Comparison of ENCODE assay signal across 26 cellular contexts in the genomic region with DNA sequence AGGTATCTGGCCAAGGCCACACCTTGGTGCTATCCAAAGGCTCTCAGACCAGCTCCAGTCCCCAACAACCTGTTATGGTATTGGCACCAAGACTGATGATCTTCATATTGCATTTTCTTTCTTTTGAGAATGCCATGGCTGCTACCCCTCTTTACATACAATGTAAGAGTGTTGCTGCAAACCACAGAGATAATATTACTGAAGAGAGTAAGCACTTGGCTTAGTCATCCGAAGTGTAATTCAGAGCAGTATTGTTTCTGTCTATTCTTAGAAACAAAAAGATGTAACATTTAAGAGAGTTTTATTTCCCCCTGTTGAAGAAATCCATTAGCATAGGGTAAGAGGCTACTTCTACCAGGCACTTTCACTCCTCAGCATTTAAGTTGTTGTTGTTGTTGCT.
"Had no signal": no experiment of that assay in that cellular context is flagged by ENCODE, and none has a peak within 500 bp of the region (broad histone marks: within the 10 kb centered on the region; RNA-seq: fewer than 3 reads in every experiment).

No MANE protein-coding gene starts in this region.

- H3K4me3 ChIP-seq: coronary artery, dorsolateral prefrontal cortex, heart right ventricle, right atrium auricular region, spleen, tibial nerve had no signal

- ATAC-seq: activated CD8-positive, alpha-beta T cell treated with anti-CD3 and anti-CD28 coated beads for 36 hours; activated naive CD8-positive, alpha-beta T cell treated with anti-CD3 and anti-CD28 coated beads, Interleukin-2, amount 50 U/mL, for 24 hours; activated T-cell treated with anti-CD3 and anti-CD28 coated beads, Interleukin-2, amount 50 U/mL, for 4 hours; activated T-helper 17 cell treated with anti-CD3 and anti-CD28 coated beads, Interleukin-2, amount 50 U/mL, for 72 hours; heart right ventricle; naive thymus-derived CD4-positive, alpha-beta T cell; WTC11 had no signal

- H3K27ac ChIP-seq: coronary artery, dorsolateral prefrontal cortex, heart right ventricle, right atrium auricular region, spleen, tibial nerve had no signal

- H3K9me3 Mint-ChIP-seq: T-helper 1 cell treated with Interleukin-12 subunit alpha and Interleukin-12 subunit beta and Interleukin-4 antibody, amounts not matched to agents 30 μg/mL and 1 μg/mL, for 36 hours had no signal

- H3K27me3 Mint-ChIP-seq: activated CD8-positive, alpha-beta T cell treated with anti-CD3 and anti-CD28 coated beads for 36 hours; activated naive CD4-positive, alpha-beta T cell treated with anti-CD3 and anti-CD28 coated beads, Interleukin-2, amount 50 U/mL, for 24 hours; activated naive CD8-positive, alpha-beta T cell treated with anti-CD3 and anti-CD28 coated beads, Interleukin-2, amount 50 U/mL, for 24 hours; activated T-helper 17 cell treated with anti-CD3 and anti-CD28 coated beads, Interleukin-2, amount 50 U/mL, for 72 hours; naive thymus-derived CD4-positive, alpha-beta T cell had no signal

- H3K27me3 ChIP-seq: dorsolateral prefrontal cortex, right atrium auricular region, spleen, tibial nerve had no signal

- H3K36me3 Mint-ChIP-seq: activated naive CD4-positive, alpha-beta T cell treated with anti-CD3 and anti-CD28 coated beads, Interleukin-2, amount 50 U/mL, for 24 hours; mesothelial cell of epicardium; naive thymus-derived CD4-positive, alpha-beta T cell had no signal

- H3K4me1 Mint-ChIP-seq: activated naive CD4-positive, alpha-beta T cell treated with anti-CD3 and anti-CD28 coated beads, Interleukin-2, amount 50 U/mL, for 24 hours; activated naive CD8-positive, alpha-beta T cell treated with anti-CD3 and anti-CD28 coated beads, Interleukin-2, amount 50 U/mL, for 24 hours; activated T-helper 17 cell treated with anti-CD3 and anti-CD28 coated beads, Interleukin-2, amount 50 U/mL, for 72 hours; mesothelial cell of epicardium; naive thymus-derived CD4-positive, alpha-beta T cell; neural crest cell; WTC11 had no signal

- H3K4me3 Mint-ChIP-seq: activated CD8-positive, alpha-beta T cell treated with anti-CD3 and anti-CD28 coated beads for 36 hours; activated naive CD4-positive, alpha-beta T cell treated with anti-CD3 and anti-CD28 coated beads, Interleukin-2, amount 50 U/mL, for 24 hours; activated naive CD8-positive, alpha-beta T cell treated with anti-CD3 and anti-CD28 coated beads, Interleukin-2, amount 50 U/mL, for 24 hours; activated T-cell treated with anti-CD3 and anti-CD28 coated beads, Interleukin-2, amount 50 U/mL, for 4 hours; activated T-helper 17 cell treated with anti-CD3 and anti-CD28 coated beads, Interleukin-2, amount 50 U/mL, for 72 hours; mesothelial cell of epicardium; naive thymus-derived CD4-positive, alpha-beta T cell; neural crest cell; T-helper 1 cell treated with Interleukin-12 subunit alpha and Interleukin-12 subunit beta and Interleukin-4 antibody, amounts not matched to agents 30 μg/mL and 1 μg/mL, for 36 hours; WTC11 had no signal

- H3K36me3 ChIP-seq: heart right ventricle, right atrium auricular region, spleen, tibial nerve had no signal

- DNase-seq: activated CD4-positive, alpha-beta T cell treated with anti-CD3 and anti-CD28 coated beads for 1 hour; activated CD4-positive, alpha-beta T cell treated with anti-CD3 and anti-CD28 coated beads, Interleukin-2, amount 50 U/mL, for 1 hour; activated CD8-positive, alpha-beta T cell treated with anti-CD3 and anti-CD28 coated beads for 36 hours; activated naive CD8-positive, alpha-beta T cell treated with anti-CD3 and anti-CD28 coated beads, Interleukin-2, amount 50 U/mL, for 24 hours; activated T-cell treated with anti-CD3 and anti-CD28 coated beads, Interleukin-2, amount 50 U/mL, for 4 hours; amygdala; cerebellar nuclear complex; dorsolateral prefrontal cortex; effector memory CD4-positive, alpha-beta T cell; erythroblast; foreskin fibroblast; heart right ventricle; naive thymus-derived CD4-positive, alpha-beta T cell; nucleus accumbens; spleen; stimulated activated naive CD4-positive, alpha-beta T cell; T1000 had no signal

- H3K4me1 ChIP-seq: heart right ventricle, right atrium auricular region, spleen, tibial nerve had no signal

- H3K27ac Mint-ChIP-seq: activated CD8-positive, alpha-beta T cell treated with anti-CD3 and anti-CD28 coated beads for 36 hours; activated naive CD4-positive, alpha-beta T cell treated with anti-CD3 and anti-CD28 coated beads, Interleukin-2, amount 50 U/mL, for 24 hours; activated naive CD8-positive, alpha-beta T cell treated with anti-CD3 and anti-CD28 coated beads, Interleukin-2, amount 50 U/mL, for 24 hours; activated T-helper 17 cell treated with anti-CD3 and anti-CD28 coated beads, Interleukin-2, amount 50 U/mL, for 72 hours; mesothelial cell of epicardium; naive thymus-derived CD4-positive, alpha-beta T cell; T-helper 1 cell treated with Interleukin-12 subunit alpha and Interleukin-12 subunit beta and Interleukin-4 antibody, amounts not matched to agents 30 μg/mL and 1 μg/mL, for 36 hours; WTC11 had no signal
